Comparison of ENCODE assay signal across 2 cellular contexts in the genomic region with DNA sequence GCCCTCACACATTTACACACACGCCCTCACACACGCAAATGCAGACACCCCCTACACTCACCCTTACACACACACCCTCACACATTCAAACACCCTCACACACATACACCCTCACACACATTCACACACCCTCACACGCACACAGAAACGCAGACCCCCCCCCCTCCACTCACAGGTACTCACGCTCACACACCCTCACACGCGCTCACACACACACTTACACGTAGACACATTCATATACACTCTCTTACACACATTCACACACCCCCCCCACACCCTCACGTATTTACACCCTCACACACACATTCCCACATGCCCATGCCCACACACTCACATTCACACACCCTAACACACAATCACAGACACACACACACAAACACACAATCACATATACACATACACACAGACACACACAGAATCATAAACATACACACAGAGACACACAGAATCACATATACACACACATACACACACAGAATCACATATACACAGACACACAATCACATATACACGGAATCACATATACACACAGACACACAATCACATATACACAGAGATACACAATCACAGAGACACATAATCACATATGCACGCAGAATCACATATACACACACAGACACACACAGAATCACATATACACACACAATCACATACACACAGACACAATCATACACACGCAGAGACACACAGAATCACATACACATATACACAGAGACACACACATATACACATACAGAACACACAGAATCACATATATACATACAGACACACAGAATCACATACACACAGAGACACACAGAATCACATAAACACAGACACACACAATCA.
TF ChIP-seq lines count a peak whose summit lies in the region.

No MANE protein-coding gene starts in this region.

TF ChIP-seq in H1, 55 proteins besides CTCF, POLR2A, EP300 and RAD21:
- no peak for TF ChIP-seq KDM4A (IDR thresholded peaks at IDR 0.05; ENCODE audit: low read depth, low read length, severe bottlenecking)
TF ChIP-seq in H1: peak in this region for 0.

TF ChIP-seq in neural cell, 6 proteins besides CTCF, POLR2A, EP300 and RAD21:
- TF ChIP-seq MXI1 (conservative IDR thresholded peaks at IDR 0.05; ENCODE audit: poor library complexity, severe bottlenecking) (no peak), SMC3 (conservative IDR thresholded peaks at IDR 0.05; ENCODE audit: poor library complexity) (no peak), TAF1 (IDR thresholded peaks at IDR 0.05; ENCODE audit: low read depth) (no peak), EZH2 (IDR thresholded peaks at IDR 0.05; ENCODE audit: borderline replicate concordance, insufficient read depth, low read length, poor library complexity, severe bottlenecking) (no peak), POLR2AphosphoS5 (IDR thresholded peaks at IDR 0.05) (no peak)
- TF ChIP-seq, protein P1, sequence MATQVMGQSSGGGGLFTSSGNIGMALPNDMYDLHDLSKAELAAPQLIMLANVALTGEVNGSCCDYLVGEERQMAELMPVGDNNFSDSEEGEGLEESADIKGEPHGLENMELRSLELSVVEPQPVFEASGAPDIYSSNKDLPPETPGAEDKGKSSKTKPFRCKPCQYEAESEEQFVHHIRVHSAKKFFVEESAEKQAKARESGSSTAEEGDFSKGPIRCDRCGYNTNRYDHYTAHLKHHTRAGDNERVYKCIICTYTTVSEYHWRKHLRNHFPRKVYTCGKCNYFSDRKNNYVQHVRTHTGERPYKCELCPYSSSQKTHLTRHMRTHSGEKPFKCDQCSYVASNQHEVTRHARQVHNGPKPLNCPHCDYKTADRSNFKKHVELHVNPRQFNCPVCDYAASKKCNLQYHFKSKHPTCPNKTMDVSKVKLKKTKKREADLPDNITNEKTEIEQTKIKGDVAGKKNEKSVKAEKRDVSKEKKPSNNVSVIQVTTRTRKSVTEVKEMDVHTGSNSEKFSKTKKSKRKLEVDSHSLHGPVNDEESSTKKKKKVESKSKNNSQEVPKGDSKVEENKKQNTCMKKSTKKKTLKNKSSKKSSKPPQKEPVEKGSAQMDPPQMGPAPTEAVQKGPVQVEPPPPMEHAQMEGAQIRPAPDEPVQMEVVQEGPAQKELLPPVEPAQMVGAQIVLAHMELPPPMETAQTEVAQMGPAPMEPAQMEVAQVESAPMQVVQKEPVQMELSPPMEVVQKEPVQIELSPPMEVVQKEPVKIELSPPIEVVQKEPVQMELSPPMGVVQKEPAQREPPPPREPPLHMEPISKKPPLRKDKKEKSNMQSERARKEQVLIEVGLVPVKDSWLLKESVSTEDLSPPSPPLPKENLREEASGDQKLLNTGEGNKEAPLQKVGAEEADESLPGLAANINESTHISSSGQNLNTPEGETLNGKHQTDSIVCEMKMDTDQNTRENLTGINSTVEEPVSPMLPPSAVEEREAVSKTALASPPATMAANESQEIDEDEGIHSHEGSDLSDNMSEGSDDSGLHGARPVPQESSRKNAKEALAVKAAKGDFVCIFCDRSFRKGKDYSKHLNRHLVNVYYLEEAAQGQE (IDR thresholded peaks at IDR 0.05; ENCODE audit: borderline replicate concordance) = no peak
TF ChIP-seq in neural cell: peak in this region for 0.
